1 cellular context compared by ENCODE assay signal in genomic region chr4:78720994-78721677, GRCh38.
TF ChIP-seq lines count a peak whose summit lies in the region.

No MANE protein-coding gene starts in this region.

TF ChIP-seq in K562, 482 proteins besides CTCF, POLR2A, EP300 and RAD21 (continued from another document and continues in another):
- TF ChIP-seq, protein P1, sequence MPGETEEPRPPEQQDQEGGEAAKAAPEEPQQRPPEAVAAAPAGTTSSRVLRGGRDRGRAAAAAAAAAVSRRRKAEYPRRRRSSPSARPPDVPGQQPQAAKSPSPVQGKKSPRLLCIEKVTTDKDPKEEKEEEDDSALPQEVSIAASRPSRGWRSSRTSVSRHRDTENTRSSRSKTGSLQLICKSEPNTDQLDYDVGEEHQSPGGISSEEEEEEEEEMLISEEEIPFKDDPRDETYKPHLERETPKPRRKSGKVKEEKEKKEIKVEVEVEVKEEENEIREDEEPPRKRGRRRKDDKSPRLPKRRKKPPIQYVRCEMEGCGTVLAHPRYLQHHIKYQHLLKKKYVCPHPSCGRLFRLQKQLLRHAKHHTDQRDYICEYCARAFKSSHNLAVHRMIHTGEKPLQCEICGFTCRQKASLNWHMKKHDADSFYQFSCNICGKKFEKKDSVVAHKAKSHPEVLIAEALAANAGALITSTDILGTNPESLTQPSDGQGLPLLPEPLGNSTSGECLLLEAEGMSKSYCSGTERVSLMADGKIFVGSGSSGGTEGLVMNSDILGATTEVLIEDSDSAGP (CRISPR knock-in tag; IDR thresholded peaks at IDR 0.05), result no peak
- TF ChIP-seq NR0B1 (IDR thresholded peaks at IDR 0.05; ENCODE audit: partially characterized antibody) (no peak), TCF3 (CRISPR knock-in tag; IDR thresholded peaks at IDR 0.05) (peak; percentile 89), SMARCA5 (IDR thresholded peaks at IDR 0.05) (no peak), SREBF1 (IDR thresholded peaks at IDR 0.05; ENCODE audit: borderline replicate concordance, low read depth, low read length) (no peak), RBBP5 (IDR thresholded peaks at IDR 0.05; ENCODE audit: borderline replicate concordance, insufficient read depth, low read length, poor library complexity, severe bottlenecking) (no peak), EWSR1 (IDR thresholded peaks at IDR 0.05; ENCODE audit: borderline replicate concordance, low read depth, partially characterized antibody) (no peak), PHF20 (IDR thresholded peaks at IDR 0.05; ENCODE audit: partially characterized antibody) (no peak), ZBTB40 (IDR thresholded peaks at IDR 0.05) (peak; percentile 79), ZBTB40 (CRISPR knock-in tag; IDR thresholded peaks at IDR 0.05) (no peak), MYC (IDR thresholded peaks at IDR 0.05; ENCODE audit: low read depth, low read length) (peak; percentile 56), MYC (CRISPR knock-in tag; IDR thresholded peaks at IDR 0.05; ENCODE audit: borderline replicate concordance, low read depth) (no peak), COPS2 (conservative IDR thresholded peaks at IDR 0.05) (no peak), RBM39 (optimal IDR thresholded peaks at IDR 0.05; ENCODE audit: low read depth, low read length) (peak; percentile 38), NONO (IDR thresholded peaks at IDR 0.05; ENCODE audit: low read depth in 2 of 2, low read length in 1 of 2) (no peak), MEIS2 (IDR thresholded peaks at IDR 0.05; ENCODE audit: partially characterized antibody) (peak; percentile 88), ZFP30 (CRISPR knock-in tag; IDR thresholded peaks at IDR 0.05; ENCODE audit: borderline replicate concordance) (no peak), IRF2 (CRISPR knock-in tag; IDR thresholded peaks at IDR 0.05) (no peak), U2AF2 (optimal IDR thresholded peaks at IDR 0.05; ENCODE audit: low read depth, low read length) (no peak), ETV5 (CRISPR knock-in tag; IDR thresholded peaks at IDR 0.05; ENCODE audit: low read depth) (peak; percentile 98), ETV1 (tag; conservative IDR thresholded peaks at IDR 0.05; ENCODE audit: low read depth) (peak; percentile 98), ZBTB26 (CRISPR knock-in tag; IDR thresholded peaks at IDR 0.05) (no peak), ZBTB49 (CRISPR knock-in tag; IDR thresholded peaks at IDR 0.05; ENCODE audit: borderline replicate concordance) (no peak), BDP1 (IDR thresholded peaks at IDR 0.05; ENCODE audit: insufficient read depth, insufficient read length) (no peak), CTBP1 (IDR thresholded peaks at IDR 0.05; ENCODE audit: borderline replicate concordance) (peak; percentile 90; the same call in 1 of the 2 replicates), ZBTB7A (IDR thresholded peaks at IDR 0.05; ENCODE audit: borderline replicate concordance, control insufficient read depth, low read depth, low read length) (no peak), ZNF583 (CRISPR knock-in tag; IDR thresholded peaks at IDR 0.05) (peak; percentile 46; the same call in 1 of the 2 replicates), TGIF2 (CRISPR knock-in tag; IDR thresholded peaks at IDR 0.05) (no peak), CBFA2T3 (IDR thresholded peaks at IDR 0.05) (peak; percentile 93), BHLHE40 (IDR thresholded peaks at IDR 0.05; ENCODE audit: low read length) (peak; percentile 77), ESRRB (CRISPR knock-in tag; IDR thresholded peaks at IDR 0.05; ENCODE audit: borderline replicate concordance) (no peak)
- TF ChIP-seq, protein P2, sequence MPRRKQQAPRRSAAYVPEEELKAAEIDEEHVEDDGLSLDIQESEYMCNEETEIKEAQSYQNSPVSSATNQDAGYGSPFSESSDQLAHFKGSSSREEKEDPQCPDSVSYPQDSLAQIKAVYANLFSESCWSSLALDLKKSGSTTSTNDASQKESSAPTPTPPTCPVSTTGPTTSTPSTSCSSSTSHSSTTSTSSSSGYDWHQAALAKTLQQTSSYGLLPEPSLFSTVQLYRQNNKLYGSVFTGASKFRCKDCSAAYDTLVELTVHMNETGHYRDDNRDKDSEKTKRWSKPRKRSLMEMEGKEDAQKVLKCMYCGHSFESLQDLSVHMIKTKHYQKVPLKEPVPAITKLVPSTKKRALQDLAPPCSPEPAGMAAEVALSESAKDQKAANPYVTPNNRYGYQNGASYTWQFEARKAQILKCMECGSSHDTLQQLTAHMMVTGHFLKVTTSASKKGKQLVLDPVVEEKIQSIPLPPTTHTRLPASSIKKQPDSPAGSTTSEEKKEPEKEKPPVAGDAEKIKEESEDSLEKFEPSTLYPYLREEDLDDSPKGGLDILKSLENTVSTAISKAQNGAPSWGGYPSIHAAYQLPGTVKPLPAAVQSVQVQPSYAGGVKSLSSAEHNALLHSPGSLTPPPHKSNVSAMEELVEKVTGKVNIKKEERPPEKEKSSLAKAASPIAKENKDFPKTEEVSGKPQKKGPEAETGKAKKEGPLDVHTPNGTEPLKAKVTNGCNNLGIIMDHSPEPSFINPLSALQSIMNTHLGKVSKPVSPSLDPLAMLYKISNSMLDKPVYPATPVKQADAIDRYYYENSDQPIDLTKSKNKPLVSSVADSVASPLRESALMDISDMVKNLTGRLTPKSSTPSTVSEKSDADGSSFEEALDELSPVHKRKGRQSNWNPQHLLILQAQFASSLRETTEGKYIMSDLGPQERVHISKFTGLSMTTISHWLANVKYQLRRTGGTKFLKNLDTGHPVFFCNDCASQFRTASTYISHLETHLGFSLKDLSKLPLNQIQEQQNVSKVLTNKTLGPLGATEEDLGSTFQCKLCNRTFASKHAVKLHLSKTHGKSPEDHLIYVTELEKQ (CRISPR knock-in tag; IDR thresholded peaks at IDR 0.05), result no peak
- TF ChIP-seq, protein P3, sequence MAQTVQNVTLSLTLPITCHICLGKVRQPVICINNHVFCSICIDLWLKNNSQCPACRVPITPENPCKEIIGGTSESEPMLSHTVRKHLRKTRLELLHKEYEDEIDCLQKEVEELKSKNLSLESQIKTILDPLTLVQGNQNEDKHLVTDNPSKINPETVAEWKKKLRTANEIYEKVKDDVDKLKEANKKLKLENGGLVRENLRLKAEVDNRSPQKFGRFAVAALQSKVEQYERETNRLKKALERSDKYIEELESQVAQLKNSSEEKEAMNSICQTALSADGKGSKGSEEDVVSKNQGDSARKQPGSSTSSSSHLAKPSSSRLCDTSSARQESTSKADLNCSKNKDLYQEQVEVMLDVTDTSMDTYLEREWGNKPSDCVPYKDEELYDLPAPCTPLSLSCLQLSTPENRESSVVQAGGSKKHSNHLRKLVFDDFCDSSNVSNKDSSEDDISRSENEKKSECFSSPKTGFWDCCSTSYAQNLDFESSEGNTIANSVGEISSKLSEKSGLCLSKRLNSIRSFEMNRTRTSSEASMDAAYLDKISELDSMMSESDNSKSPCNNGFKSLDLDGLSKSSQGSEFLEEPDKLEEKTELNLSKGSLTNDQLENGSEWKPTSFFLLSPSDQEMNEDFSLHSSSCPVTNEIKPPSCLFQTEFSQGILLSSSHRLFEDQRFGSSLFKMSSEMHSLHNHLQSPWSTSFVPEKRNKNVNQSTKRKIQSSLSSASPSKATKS (CRISPR knock-in tag; IDR thresholded peaks at IDR 0.05), result no peak
- TF ChIP-seq, protein P4, sequence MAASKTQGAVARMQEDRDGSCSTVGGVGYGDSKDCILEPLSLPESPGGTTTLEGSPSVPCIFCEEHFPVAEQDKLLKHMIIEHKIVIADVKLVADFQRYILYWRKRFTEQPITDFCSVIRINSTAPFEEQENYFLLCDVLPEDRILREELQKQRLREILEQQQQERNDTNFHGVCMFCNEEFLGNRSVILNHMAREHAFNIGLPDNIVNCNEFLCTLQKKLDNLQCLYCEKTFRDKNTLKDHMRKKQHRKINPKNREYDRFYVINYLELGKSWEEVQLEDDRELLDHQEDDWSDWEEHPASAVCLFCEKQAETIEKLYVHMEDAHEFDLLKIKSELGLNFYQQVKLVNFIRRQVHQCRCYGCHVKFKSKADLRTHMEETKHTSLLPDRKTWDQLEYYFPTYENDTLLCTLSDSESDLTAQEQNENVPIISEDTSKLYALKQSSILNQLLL (CRISPR knock-in tag; IDR thresholded peaks at IDR 0.05; ENCODE audit: borderline replicate concordance), result no peak
